ENCODE assay signal across 8 cellular contexts in genomic region chr1:3611170-3612019, GRCh38. TPM values are rescaled to one million over a fixed set of nuclear protein-coding genes. Genes with fewer than 3 reads are reported as not detected.
A peak's percentile ranks its signal among the peaks of the same experiment; 100 is the strongest.
DNase-seq lines count a peak whose midpoint lies in the region; TF ChIP-seq lines count a peak whose summit lies in the region.

MEGF6 (minus strand) TSS chr1:3611508; CDS start chr1:3611268, 240 bp downstream.

- TF ChIP-seq EP300 in esophagus muscularis mucosa (IDR thresholded peaks at IDR 0.05), result no peak

- H3K27ac ChIP-seq in esophagus muscularis mucosa (replicated peaks in 1 of 4) (no peak within 1 kb of the TSS), osteoblast (ENCODE audit: low read depth, low read length) (no peak within 1 kb of the TSS), thymus (ENCODE audit: low read depth) (no peak within 1 kb of the TSS)

- H2AFZ ChIP-seq in osteoblast (ENCODE audit: low read length), result peak within 1 kb of the TSS; percentile 22

- H3K27me3 ChIP-seq in esophagus muscularis mucosa (peaks cover 0 to 80% (median 26%) of the 10 kb centered on the region in 4 donors), osteoblast (ENCODE audit: insufficient read depth, low read length) (peaks cover 33% of the 10 kb centered on the region), thymus (ENCODE audit: control insufficient read depth, insufficient read depth) (peaks cover 7% of the 10 kb centered on the region)

- H3K79me2 ChIP-seq in osteoblast (ENCODE audit: insufficient read depth, low read length), result no peaks in the 10 kb centered on the region

- intact Hi-C loops in esophagus muscularis mucosa (cut with DNase I), result no loop called here

- H3K9me3 ChIP-seq in esophagus muscularis mucosa (no peaks in the 10 kb centered on the region), osteoblast (ENCODE audit: low read depth, low read length) (no peaks in the 10 kb centered on the region), thymus (ENCODE audit: control insufficient read depth) (no peaks in the 10 kb centered on the region)

- WGBS in esophagus muscularis mucosa, result 1% methylated on average over 19 of the region's 87 CpGs
- WGBS in thymus, result 1% methylated on average over 87 of the region's 87 CpGs

- DNase-seq in DMS 273 (lab: John Stamatoyannopoulos, UW; ENCODE audit: unreplicated experiment) (peak; percentile 91), NCI-H2171 treated with DMSO at 0.1 percent for 48 hours (lab: John Stamatoyannopoulos, UW) (peak; percentile 87), activated T-cell treated with anti-CD3 and anti-CD28 coated beads for 24 hours (ENCODE audit: low read depth) (peak; percentile 51), esophagus muscularis mucosa (ENCODE audit: extremely low spot score) (no peak), osteoblast (ENCODE audit: insufficient read length, low spot score, missing footprints) (peak; percentile 93), NCI-H2107 treated with DMSO at 0.1 percent for 48 hours (lab: John Stamatoyannopoulos, UW; ENCODE audit: unreplicated experiment) (no peak), NCI-H774 (lab: John Stamatoyannopoulos, UW) (no peak)

- H3K4me2 ChIP-seq in osteoblast (ENCODE audit: insufficient read depth, low read length), result peak within 1 kb of the TSS; percentile 45

- no peaks in the 10 kb centered on the region for H3K36me3 ChIP-seq in esophagus muscularis mucosa
- H3K36me3 ChIP-seq in osteoblast (ENCODE audit: insufficient read depth, low read length), result no peaks in the 10 kb centered on the region
- no peaks in the 10 kb centered on the region for H3K36me3 ChIP-seq in thymus (ENCODE audit: control insufficient read depth, insufficient read depth)

- TF ChIP-seq CTCF in esophagus muscularis mucosa (IDR thresholded peaks at IDR 0.05), result no peak
- TF ChIP-seq CTCF in osteoblast (IDR thresholded peaks at IDR 0.05; ENCODE audit: extremely low read depth, low read depth, low read length), result no peak

- TF ChIP-seq POLR2A in esophagus muscularis mucosa (IDR thresholded peaks at IDR 0.05; ENCODE audit: low read depth), result no peak

- H3K4me3 ChIP-seq in esophagus muscularis mucosa (peak within 1 kb of the TSS; percentile 47 to 61 (median 49)), osteoblast (ENCODE audit: insufficient read depth, low read length) (peak within 1 kb of the TSS; percentile 35), thymus (ENCODE audit: low read length) (peak within 1 kb of the TSS; percentile 47)

- H3K4me1 ChIP-seq in esophagus muscularis mucosa (peaks cover 19 to 27% (median 24%) of the 10 kb centered on the region in 4 donors), osteoblast (ENCODE audit: insufficient read depth, low read length) (peaks cover 6% of the 10 kb centered on the region), thymus (ENCODE audit: control insufficient read depth, insufficient read depth, low read length) (peaks cover 8% of the 10 kb centered on the region)

- no peaks in the 10 kb centered on the region for H4K20me1 ChIP-seq in osteoblast (ENCODE audit: insufficient read depth, low read length)

RNA-seq across cellular contexts. Expression of gene MEGF6, which starts in this region (rescaled TPM):
- total RNA-seq in esophagus muscularis mucosa (10 to 100 TPM in 3 of 4 donors, 1 to 10 TPM in 1; 9.3 to 18.1 (median 12.7) TPM), osteoblast (61.9 and 85.4 TPM in 2 replicates)
- polyA plus RNA-seq in thymus, result 35.2 TPM

Comparison
In these comparisons a context has a peak if more than half of its experiments do, and no peak if none do; other contexts are left out.
1. DNase-seq: peak in DMS 273 (single experiment), NCI-H2171 treated with DMSO at 0.1 percent for 48 hours (single experiment), activated T-cell treated with anti-CD3 and anti-CD28 coated beads for 24 hours (single experiment) and osteoblast (single experiment); none in esophagus muscularis mucosa (single experiment), NCI-H2107 treated with DMSO at 0.1 percent for 48 hours (single experiment) and NCI-H774 (single experiment).
2. Peak in every context shown above with its lines, with median percentiles within 50 percentile points of each other: H3K4me3 ChIP-seq.